Comparison of ENCODE assay signal across 7 cellular contexts in the genomic region with DNA sequence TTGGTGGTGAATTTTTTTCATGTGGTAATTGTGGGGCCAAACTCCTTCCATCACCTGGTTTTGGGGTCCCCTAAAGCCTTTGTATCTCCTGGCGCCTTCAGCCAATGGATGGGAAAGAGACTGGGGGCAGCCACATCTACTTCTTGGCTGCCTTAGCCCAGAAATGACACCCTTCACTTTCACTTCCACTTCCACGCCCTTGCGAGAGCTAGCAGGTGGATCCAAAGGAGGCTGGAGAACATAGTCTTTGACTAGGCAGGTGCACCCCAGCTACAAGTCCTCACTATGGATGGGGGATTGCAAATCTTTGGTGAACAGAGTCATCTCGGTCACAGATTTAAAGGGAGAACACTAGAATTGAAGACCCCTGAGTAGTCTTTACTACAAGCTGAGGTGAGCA.
"Had no signal": no experiment of that assay in that cellular context is flagged by ENCODE, and none has a peak within 500 bp of the region (broad histone marks: within the 10 kb centered on the region; RNA-seq: fewer than 3 reads in every experiment).

No MANE protein-coding gene starts in this region.

- H3K27ac ChIP-seq: hepatocyte, right lobe of liver, stomach had no signal

- ATAC-seq: left lobe of liver, right lobe of liver had no signal

- DNase-seq: activated naive CD4-positive, alpha-beta T cell treated with Interleukin-2 at 50 U/mL for 16 hours; islet precursor cell; right lobe of liver; stomach; T-helper 9 cell had no signal
